25 cellular contexts compared by ENCODE assay signal in the genomic region with DNA sequence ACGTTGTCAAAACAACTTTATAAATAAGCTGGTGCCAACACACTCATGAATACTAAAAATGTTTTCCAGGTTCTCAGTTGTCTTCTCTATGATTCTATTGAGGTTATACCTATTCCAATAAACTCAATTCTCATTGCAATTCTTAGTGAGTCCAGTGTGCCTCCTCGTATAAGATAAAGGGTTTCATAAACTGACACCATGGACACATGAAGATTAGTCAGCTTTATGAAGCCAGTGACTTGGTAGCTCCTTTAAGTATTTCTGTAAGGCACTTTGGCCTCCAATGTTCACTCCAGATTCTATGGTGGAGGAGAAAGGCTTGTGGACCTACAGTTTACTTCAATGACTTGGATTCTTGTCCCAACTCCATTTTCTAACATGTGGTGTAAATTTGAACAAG.
"Had no signal": no experiment of that assay in that cellular context is flagged by ENCODE, and none has a peak within 500 bp of the region (broad histone marks: within the 10 kb centered on the region; RNA-seq: fewer than 3 reads in every experiment).

No MANE protein-coding gene starts in this region.

- H3K27ac ChIP-seq: coronary artery, esophagus squamous epithelium, heart left ventricle, hepatocyte, neural progenitor cell, psoas muscle, sigmoid colon, stomach, thyroid gland, vagina had no signal

- ATAC-seq: heart left ventricle; left lobe of liver; mucosa of descending colon; naive thymus-derived CD4-positive, alpha-beta T cell; psoas muscle; right cardiac atrium had no signal

- H3K27me3 Mint-ChIP-seq: naive thymus-derived CD4-positive, alpha-beta T cell had no signal

- H3K27me3 ChIP-seq: esophagus squamous epithelium, heart left ventricle, hepatocyte, neural progenitor cell, sigmoid colon, stomach, thyroid gland, vagina had no signal

- DNase-seq: dermis blood vessel endothelial cell; effector memory CD4-positive, alpha-beta T cell; esophagus squamous epithelium; heart left ventricle; kidney; mesenchymal stem cell; mucosa of descending colon; naive thymus-derived CD4-positive, alpha-beta T cell; nucleus accumbens; psoas muscle; right cardiac atrium; sigmoid colon; stimulated activated CD4-positive, alpha-beta T cell treated with anti-CD3 and anti-CD28 coated beads, Interleukin-4, amount 100 ng/mL, for 4 hours; stimulated activated naive CD4-positive, alpha-beta T cell treated with Interleukin-2 at 50 U/mL for 16 hours; stomach; thyroid gland; trophoblast cell had no signal

- H3K27ac Mint-ChIP-seq: mesothelial cell of epicardium, nephron, neural progenitor cell had no signal

- H3K9me3 ChIP-seq: esophagus squamous epithelium, mucosa of descending colon, psoas muscle, sigmoid colon, stomach, thyroid gland, vagina had no signal

- H3K9ac ChIP-seq: neural progenitor cell had no signal

- H3K4me1 ChIP-seq: psoas muscle, thyroid gland, vagina had no signal

- H2AFZ ChIP-seq: hepatocyte, neural progenitor cell had no signal

- H3K4me2 ChIP-seq: hepatocyte, neural progenitor cell had no signal

- H3K9me3 Mint-ChIP-seq: mesothelial cell of epicardium, nephron had no signal

- H3K36me3 ChIP-seq: esophagus squamous epithelium, heart left ventricle, neural progenitor cell, sigmoid colon, stomach, thyroid gland, vagina had no signal

- H3K79me2 ChIP-seq: hepatocyte had no signal

- H3K4me3 ChIP-seq: coronary artery, esophagus squamous epithelium, heart left ventricle, hepatocyte, lung, mucosa of descending colon, neural progenitor cell, psoas muscle, sigmoid colon, stomach, thyroid gland, vagina had no signal

- H3K36me3 Mint-ChIP-seq: mesothelial cell of epicardium had no signal

- H3K4me3 Mint-ChIP-seq: mesothelial cell of epicardium; naive thymus-derived CD4-positive, alpha-beta T cell; nephron; neural progenitor cell had no signal
